Comparison of ENCODE assay signal across 8 cellular contexts in the genomic region with DNA sequence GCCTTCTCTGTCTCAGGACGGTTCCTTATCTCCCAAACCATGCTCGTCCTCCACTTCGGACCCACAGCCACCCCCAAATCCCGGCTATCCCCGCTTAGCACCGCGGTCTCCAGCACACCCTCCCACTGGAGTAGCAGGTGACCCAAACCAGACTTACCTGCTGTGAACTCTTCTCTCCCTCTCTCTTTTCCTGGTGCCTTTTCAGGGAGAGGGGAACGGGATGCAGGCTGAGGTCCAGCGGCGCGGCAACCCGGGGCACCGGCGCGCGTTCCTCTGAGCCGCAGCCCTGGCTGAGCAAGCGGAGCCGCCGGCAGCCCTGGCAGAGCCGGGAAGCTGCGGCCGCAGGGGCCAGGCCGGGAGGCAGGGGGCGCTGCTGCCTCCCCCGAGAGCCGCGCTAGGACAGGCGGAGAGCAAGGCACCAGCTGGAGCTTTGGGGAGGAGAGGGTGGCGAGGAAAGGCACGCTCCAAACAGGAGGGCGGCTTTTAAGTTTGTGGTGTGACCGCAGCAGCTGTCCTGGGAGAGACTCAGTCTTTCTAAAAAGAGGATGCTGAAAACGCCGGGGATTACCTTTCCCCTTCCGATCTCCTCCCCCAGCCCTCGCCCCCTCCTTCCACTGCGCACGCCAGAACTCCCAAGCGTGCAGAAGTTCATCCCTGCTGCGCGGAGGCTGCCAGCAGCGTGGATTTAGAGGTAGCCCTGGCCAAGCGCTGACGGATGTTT. TPM values are rescaled to one million over a fixed set of nuclear protein-coding genes. Genes with fewer than 3 reads are reported as not detected.
DNase-seq lines count a peak whose midpoint lies in the region; ATAC-seq and TF ChIP-seq lines count a peak whose summit lies in the region.

A gene (minus strand): TSS at position 536 of the 721 bp plus-strand sequence. CDS start 65,165 bp downstream, outside the sequence.

- peak within 1 kb of the TSS; percentile 14 for H2AFZ ChIP-seq in trophoblast cell (ENCODE audit: insufficient read depth, low read length, poor library complexity)

- no peak within 1 kb of the TSS for H3K23ac ChIP-seq in trophoblast cell (ENCODE audit: low read length)

- no peak within 1 kb of the TSS for H3K4ac ChIP-seq in trophoblast cell (ENCODE audit: low read depth, low read length)

- H3K36me3 ChIP-seq in adrenal gland (replicated peaks in 1 of 2) (no peaks in the 10 kb centered on the region), trophoblast cell (ENCODE audit: control insufficient read depth in 1 of 2, insufficient read depth in 2 of 2, low read length in 2 of 2) (no peaks in the 10 kb centered on the region)

- ATAC-seq in HG03175 (IDR thresholded peaks at IDR 0.05; ENCODE audit: unreplicated experiment) = peak; percentile 78
- ATAC-seq in left cardiac atrium = peak; percentile 94 to 97

- H2AK5ac ChIP-seq in trophoblast cell (ENCODE audit: low read length) = no peak within 1 kb of the TSS

- no peaks in the 10 kb centered on the region for H3K79me2 ChIP-seq in trophoblast cell (ENCODE audit: control insufficient read depth, insufficient read depth, low read length, poor library complexity)

- intact Hi-C loops in adrenal gland (cut with DNase I) (loop anchor here (10.0 kb wide), 2 partner anchors 142 to 368 kb away; no protein-coding TSS in a partner anchor), left cardiac atrium (cut with DNase I) (no loop called here)

- no peak within 1 kb of the TSS for H3K14ac ChIP-seq in trophoblast cell (ENCODE audit: low read length)

- DNase-seq in D341Med (ENCODE audit: low spot score) = peak; percentile 93
- DNase-seq in GM19240 (ENCODE audit: insufficient read length, low spot score) = peak; percentile 2
- DNase-seq in NCI-H446 (lab: John Stamatoyannopoulos, UW) = peak; percentile 45 to 83
- peak; percentile 58 to 76 (median 73) for DNase-seq in adrenal gland
- DNase-seq in left cardiac atrium = peak; percentile 69
- DNase-seq in trophoblast cell = peak; percentile 31 to 43
- no peak for DNase-seq in G401 (ENCODE audit: low spot score)

- H3K4me3 ChIP-seq in adrenal gland = peak within 1 kb of the TSS in 1 of 4 donors; percentile 56
- peak within 1 kb of the TSS; percentile 76 for H3K4me3 ChIP-seq in trophoblast cell (ENCODE audit: low read depth, low read length)

- H3K4me1 ChIP-seq in adrenal gland (replicated peaks in 1 of 2) = no peaks in the 10 kb centered on the region
- no peaks in the 10 kb centered on the region for H3K4me1 ChIP-seq in trophoblast cell (ENCODE audit: control insufficient read depth in 1 of 2, insufficient read depth in 2 of 2, low read length in 2 of 2)

- no peaks in the 10 kb centered on the region for H3K9me3 ChIP-seq in adrenal gland (replicated peaks in 1 of 3)
- H3K9me3 ChIP-seq in trophoblast cell (ENCODE audit: insufficient read depth, low read depth, low read length) = no peaks in the 10 kb centered on the region

- no peak within 1 kb of the TSS for H4K8ac ChIP-seq in trophoblast cell (ENCODE audit: low read depth, low read length)

- peaks cover 11% of the 10 kb centered on the region for H3K27me3 ChIP-seq in adrenal gland
- H3K27me3 ChIP-seq in trophoblast cell (ENCODE audit: insufficient read depth, low read length) = no peaks in the 10 kb centered on the region

- peak in 1 of 2 donors; percentile 1 for TF ChIP-seq POLR2A in adrenal gland (IDR thresholded peaks at IDR 0.05)

- H2BK5ac ChIP-seq in trophoblast cell (ENCODE audit: low read depth, low read length, poor library complexity) = no peak within 1 kb of the TSS

- peak within 1 kb of the TSS; percentile 14 for H4K12ac ChIP-seq in trophoblast cell (ENCODE audit: low read depth, low read length)

- peak; percentile 36 to 73 (median 61) for TF ChIP-seq CTCF in adrenal gland (IDR thresholded peaks at IDR 0.05)

- no peak within 1 kb of the TSS for H4K91ac ChIP-seq in trophoblast cell (ENCODE audit: low read depth, low read length)

- no peak within 1 kb of the TSS for H2BK12ac ChIP-seq in trophoblast cell (ENCODE audit: low read length)

- in situ Hi-C loops in G401 (cut with HindIII; ENCODE audit: low sequenced_read_pairs) = no loop called here

- peak within 1 kb of the TSS in 4 of 5 donors; percentile 27 to 82 (median 54) for H3K27ac ChIP-seq in adrenal gland
- H3K27ac ChIP-seq in trophoblast cell (ENCODE audit: low read depth, low read length) = no peak within 1 kb of the TSS

- no peak within 1 kb of the TSS for H3K18ac ChIP-seq in trophoblast cell (ENCODE audit: low read length)

- H3K79me1 ChIP-seq in trophoblast cell (ENCODE audit: low read length) = no peaks in the 10 kb centered on the region

- no peak within 1 kb of the TSS for H2BK120ac ChIP-seq in trophoblast cell (ENCODE audit: insufficient read depth, low read length, poor library complexity)

- peak within 1 kb of the TSS; percentile 49 for H3K9ac ChIP-seq in trophoblast cell (ENCODE audit: low read length)

- WGBS in adrenal gland, 4 donors = 0 to 1% (median 0%) methylated on average over 16 to 45 of the region's 45 CpGs
- WGBS in trophoblast cell (ENCODE audit: extremely low coverage, insufficient coverage, insufficient read length) = no CpG with 5 or more reads among the region's 45 CpGs

- peak within 1 kb of the TSS; percentile 99 for H3K4me2 ChIP-seq in trophoblast cell (ENCODE audit: low read length)

RNA-seq across cellular contexts. Expression of the gene that starts here (rescaled TPM):
- total RNA-seq in adrenal gland = 1 to 10 TPM; 4.1 to 9.3 (median 7.0) TPM
- polyA plus RNA-seq in adrenal gland = 1 to 10 TPM in 2 of 3 donors, under 1 TPM in 1; 0.80 to 5.9 (median 1.5) TPM
- total RNA-seq in left cardiac atrium = 1 to 10 TPM; 1.1 to 1.7 TPM
- polyA plus RNA-seq in trophoblast cell (2013) = 2.0 and 2.4 TPM in 2 replicates
- 0.06 and 1.6 TPM in 2 replicates for total RNA-seq in G401 (2014; rRNA removed; shearing (Covaris generic))

Comparison
In these comparisons a context has a peak if more than half of its experiments do, and no peak if none do; other contexts are left out.
1. intact Hi-C loops: an anchor here in adrenal gland (10.0 kb wide); none called in left cardiac atrium.